12 cellular contexts compared by ENCODE assay signal in the genomic region with DNA sequence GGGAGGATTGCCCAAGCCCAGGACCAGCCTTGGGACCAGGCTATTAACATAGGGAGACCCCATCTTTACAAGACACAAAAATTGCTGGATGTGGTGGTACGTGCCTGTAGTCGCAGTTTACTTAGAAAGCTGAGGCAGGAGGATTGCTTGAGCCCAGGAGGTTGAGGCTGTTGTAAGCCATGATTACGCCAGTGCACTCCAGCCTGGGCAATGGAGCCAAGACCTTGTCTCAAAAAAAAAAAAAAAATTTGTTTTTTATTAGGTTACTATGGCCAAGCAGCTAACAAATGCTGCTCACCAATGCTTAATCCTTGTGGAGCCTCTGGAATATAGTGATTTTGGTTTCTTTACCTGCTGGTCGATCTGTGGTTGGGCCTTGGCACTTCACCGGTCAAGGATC. TPM values are rescaled to one million over a fixed set of nuclear protein-coding genes. Genes with fewer than 3 reads are reported as not detected.
DNase-seq lines count a peak whose midpoint lies in the region; TF ChIP-seq lines count a peak whose summit lies in the region.
"Had no signal": no experiment of that assay in that cellular context is flagged by ENCODE, and none has a peak within 500 bp of the region (broad histone marks: within the 10 kb centered on the region; RNA-seq: fewer than 3 reads in every experiment).

No MANE protein-coding gene starts in this region.

- H3F3A ChIP-seq in MM.1S (ENCODE audit: insufficient read depth, low read length), result peaks cover 40% of the 10 kb centered on the region

- H3K4me1 ChIP-seq in MM.1S (ENCODE audit: low read length) (peaks cover 59% of the 10 kb centered on the region), tibial nerve (peaks cover 3 to 95% (median 75%) of the 10 kb centered on the region in 4 donors)

- peak overlapping the region; percentile 44 for H3K27ac Mint-ChIP-seq in activated CD4-positive, alpha-beta memory T cell treated with anti-CD3 and anti-CD28 coated beads for 36 hours
- H3K27ac Mint-ChIP-seq in activated CD4-positive, alpha-beta memory T cell treated with anti-CD3 and anti-CD28 coated beads, Interleukin-2, amount 10 ng/mL, durations not matched to agents 7 days and 5 days, result no peak overlapping the region
- H3K27ac Mint-ChIP-seq: activated B cell treated with CpG ODN at 0.5 μM for 24 hours; activated naive CD8-positive, alpha-beta T cell treated with anti-CD3 and anti-CD28 coated beads, Interleukin-2, amount 10 ng/mL, durations not matched to agents 7 days and 5 days had no signal

- H3K27me3 Mint-ChIP-seq in activated CD4-positive, alpha-beta memory T cell treated with anti-CD3 and anti-CD28 coated beads for 36 hours, result no peaks in the 10 kb centered on the region
- H3K27me3 Mint-ChIP-seq in activated CD4-positive, alpha-beta memory T cell treated with anti-CD3 and anti-CD28 coated beads, Interleukin-2, amount 10 ng/mL, durations not matched to agents 7 days and 5 days, result no peaks in the 10 kb centered on the region
- H3K27me3 Mint-ChIP-seq: activated B cell treated with CpG ODN at 0.5 μM for 24 hours; activated naive CD8-positive, alpha-beta T cell treated with anti-CD3 and anti-CD28 coated beads, Interleukin-2, amount 10 ng/mL, durations not matched to agents 7 days and 5 days had no signal

- no peak for TF ChIP-seq POLR2A in tibial nerve (IDR thresholded peaks at IDR 0.05)

- no peak overlapping the region for H3K27ac ChIP-seq in MM.1S (ENCODE audit: low read length)
- peak overlapping the region; percentile 31 to 42 for H3K27ac ChIP-seq in coronary artery
- H3K27ac ChIP-seq in tibial nerve, result no peak overlapping the region

- no peak for TF ChIP-seq CTCF in MM.1S (IDR thresholded peaks at IDR 0.05; ENCODE audit: low read length)
- no peak for TF ChIP-seq CTCF in coronary artery (IDR thresholded peaks at IDR 0.05)
- no peak for TF ChIP-seq CTCF in tibial nerve (IDR thresholded peaks at IDR 0.05)

- peak overlapping the region; percentile 81; the same call in 1 of the 2 replicates for H3K4me2 ChIP-seq in MM.1S (ENCODE audit: low read depth, low read length)

- 0 out of 2 replicates have a peak, but pooled peaks cover 4% of the 10 kb centered on the region for H3K36me3 ChIP-seq in MM.1S (replicated peaks; ENCODE audit: insufficient read depth, low read length)
- H3K36me3 ChIP-seq in tibial nerve, result peaks cover 0 to 11% (median 0%) of the 10 kb centered on the region in 3 donors

- no peak overlapping the region for H2AFZ ChIP-seq in MM.1S (ENCODE audit: low read length)

- peaks cover 33% of the 10 kb centered on the region for H3K36me3 Mint-ChIP-seq in activated CD4-positive, alpha-beta memory T cell treated with anti-CD3 and anti-CD28 coated beads for 36 hours
- peaks cover 49% of the 10 kb centered on the region for H3K36me3 Mint-ChIP-seq in activated CD4-positive, alpha-beta memory T cell treated with anti-CD3 and anti-CD28 coated beads, Interleukin-2, amount 10 ng/mL, durations not matched to agents 7 days and 5 days (ENCODE audit: low read depth)

- CTCF ChIA-PET in activated CD4-positive, alpha-beta memory T cell treated with anti-CD3 and anti-CD28 coated beads for 36 hours (lab: Charles Lee), result interaction anchor here (0.6 to 9.7 kb wide), 3 partner anchors 17 to 83 kb away, joined by 3 to 113 read pairs (median 3); a partner anchor contains a TSS
- CTCF ChIA-PET in activated CD4-positive, alpha-beta memory T cell treated with anti-CD3 and anti-CD28 coated beads, Interleukin-2, amount 10 ng/mL, durations not matched to agents 7 days and 5 days (lab: Charles Lee), result interaction anchor here (0.7 to 1.8 kb wide), 3 partner anchors 10 to 56 kb away, joined by 3 to 6 read pairs (median 4); no protein-coding TSS in a partner anchor

- DNase-seq in activated CD4-positive, alpha-beta memory T cell treated with anti-CD3 and anti-CD28 coated beads for 36 hours, result no peak
- DNase-seq in activated CD4-positive, alpha-beta memory T cell treated with anti-CD3 and anti-CD28 coated beads, Interleukin-2, amount 10 ng/mL, durations not matched to agents 7 days and 5 days, result no peak
- DNase-seq in MM.1S (no peak), coronary artery (ENCODE audit: low spot score) (no peak), tibial nerve (ENCODE audit: low spot score in 2 of 2) (no peak), NCI-H2107 (lab: John Stamatoyannopoulos, UW) (no peak), NCI-H510A treated with DMSO at 0.1 percent for 48 hours (lab: John Stamatoyannopoulos, UW) (no peak)
- DNase-seq in stimulated activated CD8-positive, alpha-beta memory T cell treated with anti-CD3 and anti-CD28 coated beads, Interleukin-4, amount 100 ng/mL, for 48 hours, result peak; percentile 12
- DNase-seq: activated B cell treated with CpG ODN at 0.5 μM for 24 hours; activated naive CD8-positive, alpha-beta T cell treated with anti-CD3 and anti-CD28 coated beads, Interleukin-2, amount 10 ng/mL, durations not matched to agents 7 days and 5 days; NCI-H1105 treated with DMSO at 0.1 percent for 48 hours; stimulated activated CD4-positive, alpha-beta T cell treated with anti-CD3 and anti-CD28 coated beads, Interleukin-2, amount 100 ng/mL, for 24 hours had no signal

- TF ChIP-seq EP300 in tibial nerve (IDR thresholded peaks at IDR 0.05), result no peak

- POLR2A ChIA-PET in activated CD4-positive, alpha-beta memory T cell treated with anti-CD3 and anti-CD28 coated beads for 36 hours (lab: Charles Lee), result interaction anchor here (0.8 to 4.8 kb wide), 2 partner anchors 13 to 85 kb away, joined by 3 to 35 read pairs; a partner anchor contains a TSS
- POLR2A ChIA-PET in activated CD4-positive, alpha-beta memory T cell treated with anti-CD3 and anti-CD28 coated beads, Interleukin-2, amount 10 ng/mL, durations not matched to agents 7 days and 5 days (lab: Charles Lee), result interaction anchor here (0.8 to 16.4 kb wide), 7 partner anchors 8 to 160 kb away, joined by 4 to 516 read pairs (median 9); a partner anchor contains a TSS

- H4K20me1 ChIP-seq in MM.1S (ENCODE audit: insufficient read depth, low read length), result no peaks in the 10 kb centered on the region

- H3K9me3 Mint-ChIP-seq in activated CD4-positive, alpha-beta memory T cell treated with anti-CD3 and anti-CD28 coated beads for 36 hours, result no peaks in the 10 kb centered on the region
- no peaks in the 10 kb centered on the region for H3K9me3 Mint-ChIP-seq in activated CD4-positive, alpha-beta memory T cell treated with anti-CD3 and anti-CD28 coated beads, Interleukin-2, amount 10 ng/mL, durations not matched to agents 7 days and 5 days
- H3K9me3 Mint-ChIP-seq: activated B cell treated with CpG ODN at 0.5 μM for 24 hours; activated naive CD8-positive, alpha-beta T cell treated with anti-CD3 and anti-CD28 coated beads, Interleukin-2, amount 10 ng/mL, durations not matched to agents 7 days and 5 days had no signal

- peaks cover 95% of the 10 kb centered on the region for H3K79me2 ChIP-seq in MM.1S (ENCODE audit: low read length)

- no peak overlapping the region for H3K4me3 ChIP-seq in MM.1S (ENCODE audit: low read length)
- H3K4me3 ChIP-seq in coronary artery, result no peak overlapping the region
- H3K4me3 ChIP-seq in tibial nerve, result no peak overlapping the region

- H3K9me2 ChIP-seq in MM.1S (replicated peaks; ENCODE audit: insufficient read depth, low read length), result no peaks in the 10 kb centered on the region

- no peaks in the 10 kb centered on the region for H3K9me3 ChIP-seq in MM.1S (replicated peaks; ENCODE audit: insufficient read depth, low read length)
- H3K9me3 ChIP-seq in tibial nerve, result no peaks in the 10 kb centered on the region

- peaks cover 35% of the 10 kb centered on the region for H3K4me1 Mint-ChIP-seq in activated CD4-positive, alpha-beta memory T cell treated with anti-CD3 and anti-CD28 coated beads for 36 hours (ENCODE audit: low read depth)
- H3K4me1 Mint-ChIP-seq in activated CD4-positive, alpha-beta memory T cell treated with anti-CD3 and anti-CD28 coated beads, Interleukin-2, amount 10 ng/mL, durations not matched to agents 7 days and 5 days, result peaks cover 28% of the 10 kb centered on the region

- intact Hi-C loops in activated CD4-positive, alpha-beta memory T cell treated with anti-CD3 and anti-CD28 coated beads for 36 hours (cut with micrococcal nuclease), result no loop called here

- WGBS in tibial nerve, 2 donors, result 84 to 86% methylated on average over 5 of the region's 5 CpGs

- H3K4me3 Mint-ChIP-seq in activated CD4-positive, alpha-beta memory T cell treated with anti-CD3 and anti-CD28 coated beads for 36 hours, result no peak overlapping the region
- no peak overlapping the region for H3K4me3 Mint-ChIP-seq in activated CD4-positive, alpha-beta memory T cell treated with anti-CD3 and anti-CD28 coated beads, Interleukin-2, amount 10 ng/mL, durations not matched to agents 7 days and 5 days
- H3K4me3 Mint-ChIP-seq: activated B cell treated with CpG ODN at 0.5 μM for 24 hours had no signal

- no peaks in the 10 kb centered on the region for H3K27me3 ChIP-seq in MM.1S (replicated peaks; ENCODE audit: insufficient read depth, low read length)
- no peaks in the 10 kb centered on the region for H3K27me3 ChIP-seq in tibial nerve

- H3K9ac ChIP-seq in MM.1S (ENCODE audit: low read length), result no peak overlapping the region

RNA-seq across cellular contexts. Expression of a gene that starts 8.8 kb away (rescaled TPM):
- total RNA-seq in activated CD4-positive, alpha-beta memory T cell treated with anti-CD3 and anti-CD28 coated beads for 36 hours, result 10 to 100 TPM; 64.3 to 67.8 TPM
- total RNA-seq in activated CD4-positive, alpha-beta memory T cell treated with anti-CD3 and anti-CD28 coated beads, Interleukin-2, amount 10 ng/mL, durations not matched to agents 7 days and 5 days, result 10 to 100 TPM; 88.9 to 90.0 TPM
- 10 to 100 TPM; 49.6 to 90.0 (median 54.3) TPM for total RNA-seq in tibial nerve

Comparison
In these comparisons a context has a peak if more than half of its experiments do, and no peak if none do; other contexts are left out.
1. H3K27ac ChIP-seq: peak in coronary artery (2 of 2); none in MM.1S (single experiment) and tibial nerve (0 of 4).